Comparison of ENCODE assay signal across 19 cellular contexts in genomic region chr3:176789281-176789705, GRCh38.
DNase-seq lines count a peak whose midpoint lies in the region; ATAC-seq and TF ChIP-seq lines count a peak whose summit lies in the region.
"Had no signal": no experiment of that assay in that cellular context is flagged by ENCODE, and none has a peak within 500 bp of the region (broad histone marks: within the 10 kb centered on the region; RNA-seq: fewer than 3 reads in every experiment).

No MANE protein-coding gene starts in this region.

- no peaks in the 10 kb centered on the region for H3K36me3 Mint-ChIP-seq in activated T-helper 2 cell treated with anti-CD3 and anti-CD28 coated beads, Interferon-gamma antibody, Interleukin-2, Interleukin-4, amounts not matched to agents 10 μg/mL and 5 μg/mL and 100 μg/mL, durations not matched to agents 14 hours and 24 hours and 36 hours (ENCODE audit: low read depth)
- H3K36me3 Mint-ChIP-seq: activated naive CD8-positive, alpha-beta T cell treated with anti-CD3 and anti-CD28 coated beads, Interleukin-2, amount 10 ng/mL, durations not matched to agents 7 days and 5 days; CD8-positive, alpha-beta memory T cell; naive B cell had no signal

- H3K9me3 ChIP-seq in sigmoid colon = no peaks in the 10 kb centered on the region
- H3K9me3 ChIP-seq: pancreas, SJCRH30, uterus had no signal

- WGBS in sigmoid colon, 2 donors = 79 to 85% methylated on average over 1 of the region's 1 CpG

- no peaks in the 10 kb centered on the region for H3K9me3 Mint-ChIP-seq in activated T-helper 2 cell treated with anti-CD3 and anti-CD28 coated beads, Interferon-gamma antibody, Interleukin-2, Interleukin-4, amounts not matched to agents 10 μg/mL and 5 μg/mL and 100 μg/mL, durations not matched to agents 14 hours and 24 hours and 36 hours
- H3K9me3 Mint-ChIP-seq: activated B cell treated with CpG ODN at 0.5 μM for 24 hours; activated naive CD8-positive, alpha-beta T cell treated with anti-CD3 and anti-CD28 coated beads, Interleukin-2, amount 10 ng/mL, durations not matched to agents 7 days and 5 days; activated T-helper 1 cell treated with anti-CD3 and anti-CD28 coated beads, Interleukin-12 subunit alpha, Interleukin-12 subunit beta, Interleukin-2, Interleukin-4 antibody, amounts not matched to agents 30 ng/mL and 10 ng/mL and 1 ng/mL, durations not matched to agents 14 hours and 24 hours and 36 hours; CD8-positive, alpha-beta memory T cell had no signal

- DNase-seq in DMS53 treated with DMSO at 0.1 percent for 48 hours (lab: John Stamatoyannopoulos, UW; ENCODE audit: unreplicated experiment) (peak; percentile 76), HS-5 (ENCODE audit: low read depth) (peak; percentile 31), NCI-H446 treated with DMSO at 0.1 percent for 48 hours (lab: John Stamatoyannopoulos, UW) (peak; percentile 46), epithelial cell of prostate (ENCODE audit: low read depth, low spot score) (peak; percentile 88), NCI-H2227 treated with DMSO at 0.1 percent for 48 hours (lab: John Stamatoyannopoulos, UW) (no peak), sigmoid colon (no peak)
- DNase-seq in activated T-helper 2 cell treated with anti-CD3 and anti-CD28 coated beads, Interferon-gamma antibody, Interleukin-2, Interleukin-4, amounts not matched to agents 10 μg/mL and 5 μg/mL and 100 μg/mL, durations not matched to agents 14 hours and 24 hours and 36 hours (ENCODE audit: low spot score) = no peak
- DNase-seq: activated B cell treated with CpG ODN at 0.5 μM for 24 hours; activated naive CD8-positive, alpha-beta T cell treated with anti-CD3 and anti-CD28 coated beads, Interleukin-2, amount 10 ng/mL, durations not matched to agents 7 days and 5 days; caudate nucleus; CD8-positive, alpha-beta memory T cell; GOT3; MV-4-11; naive B cell; pancreas; SJCRH30; uterus had no signal

- H3K27me3 ChIP-seq in sigmoid colon = no peaks in the 10 kb centered on the region
- H3K27me3 ChIP-seq: pancreas, SJCRH30, uterus had no signal

- no peak for TF ChIP-seq EP300 in sigmoid colon (IDR thresholded peaks at IDR 0.05)

- intact Hi-C loops in activated T-helper 2 cell treated with anti-CD3 and anti-CD28 coated beads, Interferon-gamma antibody, Interleukin-2, Interleukin-4, amounts not matched to agents 10 μg/mL and 5 μg/mL and 100 μg/mL, durations not matched to agents 14 hours and 24 hours and 36 hours (cut with micrococcal nuclease) = no loop called here
- intact Hi-C loops in sigmoid colon (cut with DNase I) = no loop called here

- no peak for TF ChIP-seq CTCF in sigmoid colon (IDR thresholded peaks at IDR 0.05)

- ATAC-seq in HG02981 (IDR thresholded peaks at IDR 0.05; ENCODE audit: unreplicated experiment) = no peak
- ATAC-seq: pancreas had no signal

- TF ChIP-seq POLR2A in sigmoid colon (IDR thresholded peaks at IDR 0.05) = no peak

- H3K4me1 Mint-ChIP-seq in activated T-helper 2 cell treated with anti-CD3 and anti-CD28 coated beads, Interferon-gamma antibody, Interleukin-2, Interleukin-4, amounts not matched to agents 10 μg/mL and 5 μg/mL and 100 μg/mL, durations not matched to agents 14 hours and 24 hours and 36 hours (ENCODE audit: low read depth) = no peaks in the 10 kb centered on the region
- H3K4me1 Mint-ChIP-seq: activated B cell treated with CpG ODN at 0.5 μM for 24 hours; activated naive CD8-positive, alpha-beta T cell treated with anti-CD3 and anti-CD28 coated beads, Interleukin-2, amount 10 ng/mL, durations not matched to agents 7 days and 5 days; CD8-positive, alpha-beta memory T cell; naive B cell had no signal

- H3K27ac Mint-ChIP-seq in activated T-helper 2 cell treated with anti-CD3 and anti-CD28 coated beads, Interferon-gamma antibody, Interleukin-2, Interleukin-4, amounts not matched to agents 10 μg/mL and 5 μg/mL and 100 μg/mL, durations not matched to agents 14 hours and 24 hours and 36 hours = no peak overlapping the region
- H3K27ac Mint-ChIP-seq: activated B cell treated with CpG ODN at 0.5 μM for 24 hours; activated naive CD8-positive, alpha-beta T cell treated with anti-CD3 and anti-CD28 coated beads, Interleukin-2, amount 10 ng/mL, durations not matched to agents 7 days and 5 days; activated T-helper 1 cell treated with anti-CD3 and anti-CD28 coated beads, Interleukin-12 subunit alpha, Interleukin-12 subunit beta, Interleukin-2, Interleukin-4 antibody, amounts not matched to agents 30 ng/mL and 10 ng/mL and 1 ng/mL, durations not matched to agents 14 hours and 24 hours and 36 hours; CD8-positive, alpha-beta memory T cell; naive B cell had no signal

- H3K4me3 Mint-ChIP-seq in activated T-helper 2 cell treated with anti-CD3 and anti-CD28 coated beads, Interferon-gamma antibody, Interleukin-2, Interleukin-4, amounts not matched to agents 10 μg/mL and 5 μg/mL and 100 μg/mL, durations not matched to agents 14 hours and 24 hours and 36 hours (ENCODE audit: low read depth) = no peak overlapping the region
- H3K4me3 Mint-ChIP-seq: activated B cell treated with CpG ODN at 0.5 μM for 24 hours; activated naive CD8-positive, alpha-beta T cell treated with anti-CD3 and anti-CD28 coated beads, Interleukin-2, amount 10 ng/mL, durations not matched to agents 7 days and 5 days; activated T-helper 1 cell treated with anti-CD3 and anti-CD28 coated beads, Interleukin-12 subunit alpha, Interleukin-12 subunit beta, Interleukin-2, Interleukin-4 antibody, amounts not matched to agents 30 ng/mL and 10 ng/mL and 1 ng/mL, durations not matched to agents 14 hours and 24 hours and 36 hours; CD8-positive, alpha-beta memory T cell; naive B cell had no signal

- no peaks in the 10 kb centered on the region for H3K27me3 Mint-ChIP-seq in activated T-helper 2 cell treated with anti-CD3 and anti-CD28 coated beads, Interferon-gamma antibody, Interleukin-2, Interleukin-4, amounts not matched to agents 10 μg/mL and 5 μg/mL and 100 μg/mL, durations not matched to agents 14 hours and 24 hours and 36 hours (ENCODE audit: low read depth)
- H3K27me3 Mint-ChIP-seq: activated B cell treated with CpG ODN at 0.5 μM for 24 hours; activated naive CD8-positive, alpha-beta T cell treated with anti-CD3 and anti-CD28 coated beads, Interleukin-2, amount 10 ng/mL, durations not matched to agents 7 days and 5 days; naive B cell had no signal

- H3K4me3 ChIP-seq in sigmoid colon = no peak overlapping the region
- H3K4me3 ChIP-seq: pancreas, SJCRH30, uterus had no signal

- H3K4me1 ChIP-seq in sigmoid colon = peaks cover 0 to 46% (median 30%) of the 10 kb centered on the region in 4 donors
- H3K4me1 ChIP-seq: pancreas, SJCRH30, uterus had no signal

- no peaks in the 10 kb centered on the region for H3K36me3 ChIP-seq in sigmoid colon
- H3K36me3 ChIP-seq: pancreas, SJCRH30, uterus had no signal

- H3K27ac ChIP-seq in epithelial cell of prostate (peak overlapping the region; percentile 5), sigmoid colon (peak overlapping the region in 1 of 4 donors; percentile 5)
- H3K27ac ChIP-seq: pancreas, SJCRH30, uterus had no signal

Comparison
In these comparisons a context has a peak if more than half of its experiments do, and no peak if none do; other contexts are left out.
1. DNase-seq: peak in DMS53 treated with DMSO at 0.1 percent for 48 hours (single experiment), HS-5 (single experiment), NCI-H446 treated with DMSO at 0.1 percent for 48 hours (single experiment) and epithelial cell of prostate (single experiment); none in activated T-helper 2 cell treated with anti-CD3 and anti-CD28 coated beads, Interferon-gamma antibody, Interleukin-2, Interleukin-4, amounts not matched to agents 10 μg/mL and 5 μg/mL and 100 μg/mL, durations not matched to agents 14 hours and 24 hours and 36 hours (single experiment), NCI-H2227 treated with DMSO at 0.1 percent for 48 hours (single experiment) and sigmoid colon (single experiment).